Comparison of ENCODE assay signal across 13 cellular contexts in the genomic region with DNA sequence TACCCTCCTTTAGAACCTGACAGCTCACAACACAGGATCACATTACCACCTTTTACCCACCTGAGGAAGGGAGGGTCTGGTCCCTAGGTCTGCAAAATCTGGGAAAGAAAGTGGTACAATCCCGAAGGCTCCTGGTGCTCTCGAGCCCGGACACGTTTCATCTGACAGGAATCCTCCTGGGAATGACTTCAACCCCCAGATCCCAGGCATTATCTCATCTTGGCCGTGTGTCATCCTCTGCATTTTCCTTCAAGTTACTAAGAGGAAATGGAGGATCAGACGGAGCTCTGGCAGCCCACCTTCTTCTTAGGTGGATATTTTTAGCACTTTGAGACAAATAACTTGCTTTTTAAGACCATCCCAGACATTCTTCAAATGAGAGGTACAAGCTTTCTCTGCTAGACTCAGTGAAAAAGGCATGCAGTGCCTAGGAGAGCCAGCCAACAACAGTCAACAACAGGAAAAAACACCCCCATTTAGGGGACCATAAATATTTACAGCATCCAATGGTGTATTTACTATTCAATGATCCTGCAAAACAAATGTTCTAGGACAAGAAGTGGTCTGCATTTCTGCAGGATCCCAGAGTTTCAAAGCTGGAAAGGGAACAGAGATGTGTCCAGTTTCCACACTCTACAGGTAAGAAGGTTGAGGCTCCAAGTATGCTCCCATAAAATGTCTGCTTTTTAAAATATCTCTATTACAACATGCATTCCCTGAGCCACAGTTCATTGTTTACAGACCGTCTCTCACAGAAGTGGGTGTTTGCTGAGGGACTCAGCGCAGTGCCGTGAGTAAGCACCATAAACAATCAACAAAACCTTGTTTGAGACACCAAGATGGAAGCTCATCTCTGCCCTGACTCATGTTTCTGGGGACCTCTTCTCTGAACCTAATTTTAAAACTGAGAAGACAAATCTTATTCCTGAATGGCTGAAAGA. TPM values are rescaled to one million over a fixed set of nuclear protein-coding genes. Genes with fewer than 3 reads are reported as not detected.
DNase-seq lines count a peak whose midpoint lies in the region; ATAC-seq, FAIRE-seq and TF ChIP-seq lines count a peak whose summit lies in the region.
"Had no signal": no experiment of that assay in that cellular context is flagged by ENCODE, and none has a peak within 500 bp of the region (broad histone marks: within the 10 kb centered on the region; RNA-seq: fewer than 3 reads in every experiment).

No MANE protein-coding gene starts in this region.

- no peak overlapping the region for H3K4me3 Mint-ChIP-seq in activated naive CD4-positive, alpha-beta T cell treated with anti-CD3 and anti-CD28 coated beads, Interleukin-2, amount 50 U/mL, for 24 hours
- H3K4me3 Mint-ChIP-seq: activated CD4-positive, alpha-beta memory T cell treated with anti-CD3 and anti-CD28 coated beads, Interleukin-2, amount 10 ng/mL, durations not matched to agents 7 days and 5 days; activated naive CD4-positive, alpha-beta T cell treated with anti-CD3 and anti-CD28 coated beads, Interleukin-2, amount 10 ng/mL, durations not matched to agents 7 days and 5 days; T-helper 1 cell treated with Interleukin-12 subunit alpha and Interleukin-12 subunit beta and Interleukin-4 antibody, amounts not matched to agents 30 μg/mL and 1 μg/mL, for 36 hours had no signal

- FAIRE-seq in urothelium cell line (lab: Jason Lieb, UNC) = peak; percentile 42

- H3K9ac ChIP-seq in fibroblast of lung (ENCODE audit: insufficient read depth, low read length) = no peak overlapping the region

- intact Hi-C loops in Panc1 (cut with micrococcal nuclease; ENCODE audit: unreplicated experiment) = no loop called here

- H2AFZ ChIP-seq in fibroblast of lung (ENCODE audit: low read length) = no peak overlapping the region

- CTCF ChIA-PET in Panc1 (lab: Charles Lee) = no interaction called here

- H3K4me1 ChIP-seq in Panc1 (ENCODE audit: control insufficient read depth, insufficient read depth, low read length) = peaks cover 7% of the 10 kb centered on the region; the same call in 1 of the 2 replicates
- peaks cover 4% of the 10 kb centered on the region for H3K4me1 ChIP-seq in fibroblast of lung (ENCODE audit: control insufficient read depth, extremely low read depth, insufficient read depth, low read length)
- H3K4me1 ChIP-seq: testis had no signal

- POLR2A ChIA-PET in Panc1 (lab: Charles Lee) = interaction anchor here (0.6 to 1.4 kb wide), 2 partner anchors 21 to 24 kb away, joined by 3 to 8 read pairs; no protein-coding TSS in a partner anchor

- no peaks in the 10 kb centered on the region for H3K27me3 Mint-ChIP-seq in activated naive CD4-positive, alpha-beta T cell treated with anti-CD3 and anti-CD28 coated beads, Interleukin-2, amount 50 U/mL, for 24 hours
- H3K27me3 Mint-ChIP-seq: activated CD4-positive, alpha-beta memory T cell treated with anti-CD3 and anti-CD28 coated beads, Interleukin-2, amount 10 ng/mL, durations not matched to agents 7 days and 5 days; activated naive CD4-positive, alpha-beta T cell treated with anti-CD3 and anti-CD28 coated beads, Interleukin-2, amount 10 ng/mL, durations not matched to agents 7 days and 5 days had no signal

- in situ Hi-C loops in Panc1 (cut with HindIII; ENCODE audit: low pct_unique_long_range_greater_than_20kb, low sequenced_read_pairs) = no loop called here

- peak overlapping the region; percentile 41 for H3K27ac Mint-ChIP-seq in activated naive CD4-positive, alpha-beta T cell treated with anti-CD3 and anti-CD28 coated beads, Interleukin-2, amount 50 U/mL, for 24 hours
- no peak overlapping the region for H3K27ac Mint-ChIP-seq in activated naive CD4-positive, alpha-beta T cell treated with anti-CD3 and anti-CD28 coated beads, Interleukin-2, amount 50 U/mL, for 72 hours
- H3K27ac Mint-ChIP-seq: activated CD4-positive, alpha-beta memory T cell treated with anti-CD3 and anti-CD28 coated beads, Interleukin-2, amount 10 ng/mL, durations not matched to agents 7 days and 5 days; activated naive CD4-positive, alpha-beta T cell treated with anti-CD3 and anti-CD28 coated beads, Interleukin-2, amount 10 ng/mL, durations not matched to agents 7 days and 5 days; T-helper 1 cell treated with Interleukin-12 subunit alpha and Interleukin-12 subunit beta and Interleukin-4 antibody, amounts not matched to agents 30 μg/mL and 1 μg/mL, for 36 hours had no signal

- H3K79me2 ChIP-seq in fibroblast of lung (ENCODE audit: control insufficient read depth, insufficient read depth, low read length) = no peaks in the 10 kb centered on the region

- H3K9me3 ChIP-seq in Panc1 (ENCODE audit: control insufficient read depth, insufficient read depth, low read depth, low read length) (no peaks in the 10 kb centered on the region), fibroblast of lung (ENCODE audit: control insufficient read depth, insufficient read depth, low read depth, low read length) (no peaks in the 10 kb centered on the region)
- H3K9me3 ChIP-seq: testis had no signal

- no peaks in the 10 kb centered on the region for H3K9me3 Mint-ChIP-seq in activated naive CD4-positive, alpha-beta T cell treated with anti-CD3 and anti-CD28 coated beads, Interleukin-2, amount 50 U/mL, for 24 hours
- H3K9me3 Mint-ChIP-seq in activated naive CD4-positive, alpha-beta T cell treated with anti-CD3 and anti-CD28 coated beads, Interleukin-2, amount 50 U/mL, for 72 hours = no peaks in the 10 kb centered on the region
- H3K9me3 Mint-ChIP-seq: activated CD4-positive, alpha-beta memory T cell treated with anti-CD3 and anti-CD28 coated beads, Interleukin-2, amount 10 ng/mL, durations not matched to agents 7 days and 5 days had no signal

- ATAC-seq in activated naive CD4-positive, alpha-beta T cell treated with anti-CD3 and anti-CD28 coated beads, Interleukin-2, amount 50 U/mL, for 72 hours = no peak
- ATAC-seq in Panc1 = peak; percentile 85
- ATAC-seq in GM19023 (IDR thresholded peaks at IDR 0.05; ENCODE audit: unreplicated experiment) = no peak

- peaks cover 37% of the 10 kb centered on the region for H3K4me1 Mint-ChIP-seq in activated naive CD4-positive, alpha-beta T cell treated with anti-CD3 and anti-CD28 coated beads, Interleukin-2, amount 50 U/mL, for 24 hours

- no peaks in the 10 kb centered on the region for H3K27me3 ChIP-seq in Panc1 (ENCODE audit: control insufficient read depth, insufficient read depth, low read length)
- H3K27me3 ChIP-seq in fibroblast of lung (ENCODE audit: control insufficient read depth, insufficient read depth, low read length) = no peaks in the 10 kb centered on the region
- H3K27me3 ChIP-seq: testis had no signal

- no peak overlapping the region for H3K4me2 ChIP-seq in fibroblast of lung (ENCODE audit: extremely low read depth, insufficient read depth, low read length)

- H4K20me1 ChIP-seq in fibroblast of lung (ENCODE audit: control insufficient read depth, extremely low read depth, insufficient read depth, low read length) = no peaks in the 10 kb centered on the region

- BruUV-seq in Panc1 (replicated peaks; lab: Mats Ljungman, UMichigan) = no TSS peak

- H3K36me3 ChIP-seq in Panc1 (ENCODE audit: control insufficient read depth, insufficient read depth, low read length) = no peaks in the 10 kb centered on the region
- no peaks in the 10 kb centered on the region for H3K36me3 ChIP-seq in fibroblast of lung (ENCODE audit: control insufficient read depth, insufficient read depth, low read length)

- H3K27ac ChIP-seq in Panc1 (ENCODE audit: low read length) (peak overlapping the region; percentile 12; the same call in 1 of the 2 replicates), fibroblast of lung (ENCODE audit: insufficient read depth, low read length) (no peak overlapping the region)
- H3K27ac ChIP-seq: testis had no signal

- DNase-seq in activated naive CD4-positive, alpha-beta T cell treated with anti-CD3 and anti-CD28 coated beads, Interleukin-2, amount 50 U/mL, for 72 hours (ENCODE audit: low spot score in 2 of 2) = no peak
- DNase-seq in Panc1 (ENCODE audit: low read depth, low spot score) (peak; percentile 70), fibroblast of lung (ENCODE audit: low read depth in 2 of 2) (peak; percentile 38 to 86), urothelium cell line (ENCODE audit: low spot score) (peak; percentile 50), hypothalamus (lab: John Stamatoyannopoulos, UW) (no peak)
- DNase-seq in effector CD8-positive, alpha-beta T cell (lab: John Stamatoyannopoulos, UW) = no peak
- DNase-seq: activated CD4-positive, alpha-beta memory T cell treated with anti-CD3 and anti-CD28 coated beads, Interleukin-2, amount 10 ng/mL, durations not matched to agents 7 days and 5 days; activated naive CD4-positive, alpha-beta T cell treated with anti-CD3 and anti-CD28 coated beads, Interleukin-2, amount 10 ng/mL, durations not matched to agents 7 days and 5 days; NCI-H1417 treated with DMSO at 0.1 percent for 48 hours; testis had no signal

- TF ChIP-seq CTCF in Panc1 (IDR thresholded peaks at IDR 0.05) = no peak
- no peak for TF ChIP-seq CTCF in fibroblast of lung (conservative IDR thresholded peaks at IDR 0.05 in 1 of 2, IDR thresholded peaks at IDR 0.05 in 1 of 2; ENCODE audit: low read depth in 1 of 2, low read length in 2 of 2)

- H3K36me3 Mint-ChIP-seq in activated naive CD4-positive, alpha-beta T cell treated with anti-CD3 and anti-CD28 coated beads, Interleukin-2, amount 50 U/mL, for 24 hours = peaks cover 14% of the 10 kb centered on the region
- peaks cover 0 to 4% of the 10 kb centered on the region in 2 donors for H3K36me3 Mint-ChIP-seq in activated naive CD4-positive, alpha-beta T cell treated with anti-CD3 and anti-CD28 coated beads, Interleukin-2, amount 50 U/mL, for 72 hours

- H3K4me3 ChIP-seq in Panc1 (ENCODE audit: low read depth in 2 of 2, low read length in 2 of 2) = no peak overlapping the region
- H3K4me3 ChIP-seq in fibroblast of lung (replicated peaks in 1 of 4; ENCODE audit: control extremely low read depth in 1 of 4, insufficient read depth in 1 of 4, low read depth in 3 of 4, low read length in 4 of 4) = no peak overlapping the region
- H3K4me3 ChIP-seq: testis had no signal

RNA-seq across cellular contexts. Expression of a gene that starts 38.3 kb away (rescaled TPM):
- total RNA-seq in activated naive CD4-positive, alpha-beta T cell treated with anti-CD3 and anti-CD28 coated beads, Interleukin-2, amount 50 U/mL, for 72 hours = 10 to 100 TPM; 35.7 to 54.0 TPM
- total RNA-seq in Panc1 (2021; ENCODE audit: unreplicated experiment) (19.8 TPM), fibroblast of lung (14.1 and 16.7 TPM in 2 replicates)
- polyA plus RNA-seq in Panc1 (2012; ENCODE audit: insufficient read length) = 14.3 TPM
- 2.6 and 9.2 TPM in 2 replicates for polyA plus RNA-seq in fibroblast of lung
- 1.8 and 6.8 TPM in 2 replicates for polyA plus RNA-seq in fibroblast of lung (2012)
- polyA minus RNA-seq in fibroblast of lung (ENCODE audit: low replicate concordance) = 2.6 and 6.3 TPM in 2 replicates

Comparison
In these comparisons a context has a peak if more than half of its experiments do, and no peak if none do; other contexts are left out.
1. DNase-seq: peak in Panc1 (single experiment), fibroblast of lung (2 of 2) and urothelium cell line (single experiment); none in activated naive CD4-positive, alpha-beta T cell treated with anti-CD3 and anti-CD28 coated beads, Interleukin-2, amount 50 U/mL, for 72 hours (0 of 2), hypothalamus (0 of 51) and effector CD8-positive, alpha-beta T cell (single experiment).